In genomic region chr1:35637401-35637809, GRCh38 we compare ENCODE assay signal across 8 cellular contexts. TPM values are rescaled to one million over a fixed set of nuclear protein-coding genes. Genes with fewer than 3 reads are reported as not detected.
A peak's percentile ranks its signal among the peaks of the same experiment; 100 is the strongest.
DNase-seq lines count a peak whose midpoint lies in the region; ATAC-seq, FAIRE-seq and TF ChIP-seq lines count a peak whose summit lies in the region.

No MANE protein-coding gene starts in this region.

- H2AFZ ChIP-seq in MM.1S (ENCODE audit: low read length) (no peak overlapping the region), HepG2 (ENCODE audit: low read length) (no peak overlapping the region)

- H4K20me1 ChIP-seq in MM.1S (ENCODE audit: insufficient read depth, low read length) (peaks cover 13% of the 10 kb centered on the region; the same call in 1 of the 2 replicates), HepG2 (ENCODE audit: insufficient read depth, low read length) (peaks cover 2% of the 10 kb centered on the region; the same call in 1 of the 2 replicates)

- CTCF ChIA-PET in HepG2 (lab: Yijun Ruan, JAX; ENCODE audit: low intra/inter-chr PET ratio, low total read pairs) = no interaction called here

- in situ Hi-C loops in astrocyte of the cerebellum (cut with HindIII; ENCODE audit: low sequenced_read_pairs) (no loop called here), HepG2 (cut with HindIII; ENCODE audit: extremely low pct_ligation_motif_present, low pct_unique_long_range_greater_than_20kb) (no loop called here)

- TF ChIP-seq EP300 in HepG2 (IDR thresholded peaks at IDR 0.05; ENCODE audit: low read depth in 2 of 2, low read length in 2 of 2) (no peak), HepG2 (CRISPR knock-in tag; IDR thresholded peaks at IDR 0.05; ENCODE audit: borderline replicate concordance) (no peak)

- H3K27me3 ChIP-seq in MM.1S (replicated peaks; ENCODE audit: insufficient read depth, low read length) (no peaks in the 10 kb centered on the region), HepG2 (ENCODE audit: control insufficient read depth in 1 of 2, insufficient read depth in 2 of 2, low read length in 2 of 2) (peaks cover 0 to 5% of the 10 kb centered on the region in 2 experiments; a peak in 1 of 5 replicates), H7 (ENCODE audit: control insufficient read depth, insufficient read depth, low read length) (no peaks in the 10 kb centered on the region)

- TF ChIP-seq CTCF in MM.1S (IDR thresholded peaks at IDR 0.05; ENCODE audit: low read length) = no peak
- no peak for TF ChIP-seq CTCF in astrocyte of the cerebellum (IDR thresholded peaks at IDR 0.05; ENCODE audit: low read depth, low read length, missing control alignments)
- no peak for TF ChIP-seq CTCF in HepG2 (CRISPR knock-in tag; IDR thresholded peaks at IDR 0.05)

- H3K4me2 ChIP-seq in MM.1S (ENCODE audit: low read depth, low read length) = peak overlapping the region; percentile 90
- H3K4me2 ChIP-seq in HepG2 (ENCODE audit: low read depth, low read length) = peak overlapping the region; percentile 95

- H3K9me3 ChIP-seq in MM.1S (replicated peaks; ENCODE audit: insufficient read depth, low read length) (no peaks in the 10 kb centered on the region), HepG2 (ENCODE audit: low read length) (no peaks in the 10 kb centered on the region)

- H3K9me2 ChIP-seq in MM.1S (replicated peaks; ENCODE audit: insufficient read depth, low read length) = no peaks in the 10 kb centered on the region

- H3K27ac ChIP-seq in MM.1S (ENCODE audit: low read length) = peak overlapping the region; percentile 69
- peak overlapping the region; percentile 66 for H3K27ac ChIP-seq in HepG2 (ENCODE audit: extremely low read length, insufficient read depth, low read length)

- H3K4me1 ChIP-seq in MM.1S (ENCODE audit: low read length) = peaks cover 20% of the 10 kb centered on the region
- H3K4me1 ChIP-seq in HepG2 (ENCODE audit: insufficient read depth, low read length) = peaks cover 34% of the 10 kb centered on the region

- WGBS in HepG2 (ENCODE audit: low lambda C conversion rate) = 0% methylated on average over 1 of the region's 1 CpG

- BruUV-seq in HepG2 (replicated peaks; lab: Mats Ljungman, UMichigan) = no TSS peak

- peaks cover 28% of the 10 kb centered on the region for H3F3A ChIP-seq in MM.1S (ENCODE audit: insufficient read depth, low read length)

- POLR2A ChIA-PET in HepG2 (lab: Yijun Ruan, JAX) = no interaction called here

- no peak for TF ChIP-seq RAD21 in HepG2 (CRISPR knock-in tag; IDR thresholded peaks at IDR 0.05)

- H3K9ac ChIP-seq in MM.1S (ENCODE audit: low read length) (peak overlapping the region; percentile 41; the same call in 1 of the 2 replicates), HepG2 (ENCODE audit: insufficient read depth, low read depth, low read length) (peak overlapping the region; percentile 67)

- intact Hi-C loops in HepG2 (cut with micrococcal nuclease; ENCODE audit: unreplicated experiment) = no loop called here

- ATAC-seq in HepG2 = no peak
- ATAC-seq in HG03460 (IDR thresholded peaks at IDR 0.05; ENCODE audit: unreplicated experiment) = no peak

- peak overlapping the region; percentile 52 for H3K4me3 ChIP-seq in MM.1S (ENCODE audit: low read length)
- H3K4me3 ChIP-seq in astrocyte of the cerebellum (ENCODE audit: low read depth, low read length) = peak overlapping the region; percentile 18
- peak overlapping the region; percentile 31 to 76 (median 49); a peak in 5 of 6 replicates for H3K4me3 ChIP-seq in HepG2 (replicated peaks in 1 of 3; ENCODE audit: insufficient read depth in 1 of 3, low read depth in 2 of 3, low read length in 3 of 3)
- no peak overlapping the region for H3K4me3 ChIP-seq in H7 (ENCODE audit: insufficient read depth, low read depth, low read length)

- no peak for TF ChIP-seq POLR2A in HepG2 (IDR thresholded peaks at IDR 0.05; ENCODE audit: insufficient read depth in 1 of 2, low read depth in 2 of 2, low read length in 2 of 2)

- peaks cover 84% of the 10 kb centered on the region for H3K79me2 ChIP-seq in MM.1S (ENCODE audit: low read length)
- H3K79me2 ChIP-seq in HepG2 (ENCODE audit: insufficient read depth, low read length) = peaks cover 61% of the 10 kb centered on the region

- H3K36me3 ChIP-seq in MM.1S (replicated peaks; ENCODE audit: insufficient read depth, low read length) (peaks cover 23% of the 10 kb centered on the region; the same call in 1 of the 2 replicates), HepG2 (replicated peaks in 1 of 2; ENCODE audit: control insufficient read depth in 1 of 2, insufficient read depth in 2 of 2, low read length in 2 of 2) (peaks cover 8 to 29% of the 10 kb centered on the region in 2 experiments), H7 (replicated peaks; ENCODE audit: control insufficient read depth, insufficient read depth, low read length) (peaks cover 12% of the 10 kb centered on the region)

- DNase-seq in DMS 273 (lab: John Stamatoyannopoulos, UW; ENCODE audit: unreplicated experiment) = peak; percentile 24
- no peak for DNase-seq in DMS 273 treated with DMSO at 0.1 percent for 48 hours (lab: John Stamatoyannopoulos, UW)
- peak; percentile 74 for DNase-seq in MM.1S
- peak; percentile 24 for DNase-seq in astrocyte of the cerebellum (ENCODE audit: low read depth)
- DNase-seq in HepG2 (ENCODE audit: low spot score) = peak; percentile 28
- DNase-seq in H7 = no peak
- DNase-seq in NCI-H1436 treated with DMSO at 0.1 percent for 48 hours (lab: John Stamatoyannopoulos, UW) = no peak

- FAIRE-seq in HepG2 (lab: Jason Lieb, UNC) = no peak

TF ChIP-seq in HepG2, 621 proteins besides CTCF, POLR2A, EP300 and RAD21 (continues in another document):
- TF ChIP-seq FLYWCH1 (CRISPR knock-in tag; IDR thresholded peaks at IDR 0.05) (no peak), SMYD3 (CRISPR knock-in tag; IDR thresholded peaks at IDR 0.05) (no peak), NR2F1 (CRISPR knock-in tag; IDR thresholded peaks at IDR 0.05) (no peak), IRF2 (CRISPR knock-in tag; IDR thresholded peaks at IDR 0.05) (peak; percentile 100), ZNF292 (CRISPR knock-in tag; IDR thresholded peaks at IDR 0.05; ENCODE audit: borderline replicate concordance, low read depth) (no peak), ASH2L (IDR thresholded peaks at IDR 0.05; ENCODE audit: insufficient read length, low read depth, low read length) (peak; percentile 50), SRSF1 (optimal IDR thresholded peaks at IDR 0.05; ENCODE audit: low read depth, low read length) (no peak), SAP130 (CRISPR knock-in tag; IDR thresholded peaks at IDR 0.05; ENCODE audit: low read depth) (peak; percentile 54), NFKB2 (CRISPR knock-in tag; IDR thresholded peaks at IDR 0.05; ENCODE audit: borderline replicate concordance) (no peak)
- TF ChIP-seq, protein P1, sequence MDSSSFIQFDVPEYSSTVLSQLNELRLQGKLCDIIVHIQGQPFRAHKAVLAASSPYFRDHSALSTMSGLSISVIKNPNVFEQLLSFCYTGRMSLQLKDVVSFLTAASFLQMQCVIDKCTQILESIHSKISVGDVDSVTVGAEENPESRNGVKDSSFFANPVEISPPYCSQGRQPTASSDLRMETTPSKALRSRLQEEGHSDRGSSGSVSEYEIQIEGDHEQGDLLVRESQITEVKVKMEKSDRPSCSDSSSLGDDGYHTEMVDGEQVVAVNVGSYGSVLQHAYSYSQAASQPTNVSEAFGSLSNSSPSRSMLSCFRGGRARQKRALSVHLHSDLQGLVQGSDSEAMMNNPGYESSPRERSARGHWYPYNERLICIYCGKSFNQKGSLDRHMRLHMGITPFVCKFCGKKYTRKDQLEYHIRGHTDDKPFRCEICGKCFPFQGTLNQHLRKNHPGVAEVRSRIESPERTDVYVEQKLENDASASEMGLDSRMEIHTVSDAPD (CRISPR knock-in tag; IDR thresholded peaks at IDR 0.05) = no peak
- TF ChIP-seq, protein P2, sequence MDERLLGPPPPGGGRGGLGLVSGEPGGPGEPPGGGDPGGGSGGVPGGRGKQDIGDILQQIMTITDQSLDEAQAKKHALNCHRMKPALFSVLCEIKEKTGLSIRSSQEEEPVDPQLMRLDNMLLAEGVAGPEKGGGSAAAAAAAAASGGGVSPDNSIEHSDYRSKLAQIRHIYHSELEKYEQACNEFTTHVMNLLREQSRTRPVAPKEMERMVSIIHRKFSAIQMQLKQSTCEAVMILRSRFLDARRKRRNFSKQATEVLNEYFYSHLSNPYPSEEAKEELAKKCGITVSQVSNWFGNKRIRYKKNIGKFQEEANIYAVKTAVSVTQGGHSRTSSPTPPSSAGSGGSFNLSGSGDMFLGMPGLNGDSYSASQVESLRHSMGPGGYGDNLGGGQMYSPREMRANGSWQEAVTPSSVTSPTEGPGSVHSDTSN (CRISPR knock-in tag; IDR thresholded peaks at IDR 0.05) = no peak

RNA-seq across cellular contexts. Expression of gene PSMB2, which starts 3.9 kb away (rescaled TPM):
- 62.2 and 102 TPM in 2 replicates for total RNA-seq in HepG2 (2016; rRNA removed; fragmentation: Illumina TruSeq; extraction: Trizol)
- 9.9 and 10.8 TPM in 2 replicates for total RNA-seq in HepG2 (2016; cell fraction: cytosol; rRNA removed; fragmentation: Illumina TruSeq; extraction: Trizol; ENCODE audit: low read depth)
- total RNA-seq in HepG2 (2016; cell fraction: insoluble cytoplasmic fraction; rRNA removed; fragmentation: Illumina TruSeq; extraction: Trizol) = 62.8 and 101 TPM in 2 replicates
- total RNA-seq in HepG2 (2016; cell fraction: membrane; rRNA removed; fragmentation: Illumina TruSeq; extraction: Trizol) = 18.0 and 18.3 TPM in 2 replicates
- 31.6 and 32.7 TPM in 2 replicates for total RNA-seq in HepG2 (2016; cell fraction: nucleus; rRNA removed; fragmentation: Illumina TruSeq; extraction: Trizol)
- polyA plus RNA-seq in HepG2 (2011; rRNA removed) = 50.5 and 60.6 TPM in 2 replicates
- 45.2 and 49.5 TPM in 2 replicates for polyA plus RNA-seq in HepG2 (2011; cell fraction: cytosol; rRNA removed)
- polyA plus RNA-seq in HepG2 (2011; cell fraction: nucleus; rRNA removed) = 17.0 and 20.6 TPM in 2 replicates
- polyA plus RNA-seq in HepG2 (2012) = 49.7 and 57.0 TPM in 2 replicates
- polyA plus RNA-seq in HepG2 (2016; cell fraction: cytosol; fragmentation: Illumina TruSeq; extraction: Trizol; ENCODE audit: low read depth) = 20.2 and 22.2 TPM in 2 replicates
- polyA plus RNA-seq in HepG2 (2016; cell fraction: insoluble cytoplasmic fraction; fragmentation: Illumina TruSeq; extraction: Trizol; ENCODE audit: low read depth) = 199 and 202 TPM in 2 replicates
- polyA plus RNA-seq in HepG2 (2016; cell fraction: membrane; fragmentation: Illumina TruSeq; extraction: Trizol; ENCODE audit: low read depth) = 28.8 and 32.3 TPM in 2 replicates
- 75.8 and 83.1 TPM in 2 replicates for polyA plus RNA-seq in HepG2 (2016; cell fraction: nucleus; fragmentation: Illumina TruSeq; extraction: Trizol; ENCODE audit: insufficient read depth, low read depth)
- 92.7 and 165 TPM in 2 replicates for polyA minus RNA-seq in HepG2 (2011; rRNA and poly(A)+ RNA removed; ENCODE audit: low replicate concordance)
- 26.0 and 31.0 TPM in 2 replicates for polyA minus RNA-seq in HepG2 (2011; cell fraction: cytosol; rRNA and poly(A)+ RNA removed)
- polyA minus RNA-seq in HepG2 (2011; cell fraction: nucleus; rRNA and poly(A)+ RNA removed) = 19.2 and 19.9 TPM in 2 replicates
- total RNA-seq in H7 (2014; rRNA removed; shearing (Covaris generic)) = 48.4 and 50.6 TPM in 2 replicates

Comparison
In these comparisons a context has a peak if more than half of its experiments do, and no peak if none do; other contexts are left out.
1. DNase-seq: peak in DMS 273 (single experiment), MM.1S (single experiment), astrocyte of the cerebellum (single experiment) and HepG2 (single experiment); none in DMS 273 treated with DMSO at 0.1 percent for 48 hours (single experiment), H7 (single experiment) and NCI-H1436 treated with DMSO at 0.1 percent for 48 hours (single experiment).